ENCODE assay signal across 8 cellular contexts in genomic region chr20:33685328-33686007, GRCh38. TPM values are rescaled to one million over a fixed set of nuclear protein-coding genes. Genes with fewer than 3 reads are reported as not detected.
DNase-seq lines count a peak whose midpoint lies in the region; ATAC-seq, FAIRE-seq and TF ChIP-seq lines count a peak whose summit lies in the region.

No MANE protein-coding gene starts in this region.

- H4K20me1 ChIP-seq in GM12878 (ENCODE audit: control insufficient read depth, insufficient read depth) = no peaks in the 10 kb centered on the region

- H3K79me1 ChIP-seq in mesendoderm (ENCODE audit: low read length) = peaks cover 19% of the 10 kb centered on the region

- H3K4ac ChIP-seq in mesendoderm (ENCODE audit: low read depth, low read length) = peak overlapping the region; percentile 27

- H3K79me2 ChIP-seq in GM12878 (ENCODE audit: control insufficient read depth, insufficient read depth, low read length) (peaks cover 44% of the 10 kb centered on the region), mesendoderm (ENCODE audit: control insufficient read depth, insufficient read depth, low read length) (peaks cover 30% of the 10 kb centered on the region)

- WGBS in GM12878 (ENCODE audit: insufficient coverage, insufficient replicate concordance, low lambda C conversion rate, missing lambda C conversion rate) = under 1% methylated on average over 38 of the region's 39 CpGs
- no CpG with 5 or more reads among the region's 39 CpGs for WGBS in mesendoderm (ENCODE audit: extremely low coverage, insufficient coverage, low lambda C conversion rate)

- H2BK120ac ChIP-seq in mesendoderm (ENCODE audit: low read depth, low read length) = no peak overlapping the region

- TF ChIP-seq EP300 in GM12878 (IDR thresholded peaks at IDR 0.05; ENCODE audit: borderline replicate concordance in 1 of 2, control insufficient read depth in 1 of 2, low read depth in 2 of 2, low read length in 2 of 2) = no peak

- CTCF ChIA-PET in GM12878 (lab: Yijun Ruan, JAX) = interaction anchor here (0.7 to 5.6 kb wide), 4 partner anchors 18 to 241 kb away, joined by 3 to 38 read pairs (median 4); partner anchors contain the start of gene ACTL10

- in situ Hi-C loops in GM12878 (cut with MboI) = no loop called here
- in situ Hi-C loops in gastrocnemius medialis (cut with MboI; ENCODE audit: low sequenced_read_pairs in 4 of 4) = no loop called here

- no peak overlapping the region for H3K23ac ChIP-seq in mesendoderm (ENCODE audit: low read length)

- H3K18ac ChIP-seq in mesendoderm (ENCODE audit: low read length) = peak overlapping the region; percentile 24

- RAD21 ChIA-PET in GM12878 (lab: Charles Lee; ENCODE audit: unreplicated experiment) = interaction anchor here (0.6 to 1.4 kb wide), 5 partner anchors 17 to 97 kb away, joined by 3 to 7 read pairs (median 3); partner anchors contain the start of gene ACTL10

- peak overlapping the region; percentile 61 for H2AFZ ChIP-seq in GM12878 (ENCODE audit: control insufficient read depth, low read depth, low read length)

- SMC1A ChIA-PET in GM12878 (lab: Charles Lee; ENCODE audit: uncharacterized antibody, unreplicated experiment) = interaction anchor here (0.5 to 1.2 kb wide), 4 partner anchors 19 to 90 kb away, joined by 3 to 5 read pairs (median 3); partner anchors contain the start of genes ACTL10 and PXMP4

- H2BK15ac ChIP-seq in mesendoderm (replicated peaks; ENCODE audit: low read depth) = no peak overlapping the region

- no peak for TF ChIP-seq RAD21 in GM12878 (IDR thresholded peaks at IDR 0.05; ENCODE audit: insufficient read depth, low read depth, low read length)

- H2AK5ac ChIP-seq in mesendoderm (ENCODE audit: low read length) = no peak overlapping the region

- H3K9ac ChIP-seq in GM12878 (ENCODE audit: control insufficient read depth, insufficient read depth, low read length) = peak overlapping the region; percentile 88
- peak overlapping the region; percentile 73 for H3K9ac ChIP-seq in mesendoderm (ENCODE audit: low read length)

- H3K36me3 ChIP-seq in GM12878 (ENCODE audit: control insufficient read depth in 2 of 2, insufficient read depth in 2 of 2, low read length in 1 of 2) (no peaks in the 10 kb centered on the region), mesendoderm (ENCODE audit: control insufficient read depth, insufficient read depth, low read length) (no peaks in the 10 kb centered on the region), tibial artery (no peaks in the 10 kb centered on the region), gastrocnemius medialis (no peaks in the 10 kb centered on the region)

- TF ChIP-seq POLR2A in GM12878 (IDR thresholded peaks at IDR 0.05; ENCODE audit: low read depth, low read length) (peak; percentile 80), gastrocnemius medialis (IDR thresholded peaks at IDR 0.05) (no peak)

- peak overlapping the region; percentile 77 for H3K56ac ChIP-seq in mesendoderm (ENCODE audit: low read length)

- POLR2A ChIA-PET in GM12878 (lab: Charles Lee) = interaction anchor here (0.9 to 1.7 kb wide), 7 partner anchors 13 to 196 kb away, joined by 3 to 7 read pairs (median 5); partner anchors contain the start of genes ACTL10, CBFA2T2 and ZNF341

- no peak overlapping the region for H2BK5ac ChIP-seq in mesendoderm (ENCODE audit: low read length)

- ATAC-seq in GM19463 (IDR thresholded peaks at IDR 0.05; ENCODE audit: unreplicated experiment) = peak; percentile 34
- peak; percentile 22 for ATAC-seq in HG03521 (IDR thresholded peaks at IDR 0.05; ENCODE audit: unreplicated experiment)
- ATAC-seq in GM12878 = peak; percentile 62
- no peak for ATAC-seq in gastrocnemius medialis

- H3K4me3 ChIP-seq in GM12878 (peak overlapping the region; percentile 79), mesendoderm (ENCODE audit: low read length) (peak overlapping the region; percentile 66), tibial artery (peak overlapping the region; percentile 48), gastrocnemius medialis (peak overlapping the region in 2 of 4 donors; percentile 40 to 42)

- intact Hi-C loops in GM12878 (cut with micrococcal nuclease; ENCODE audit: unreplicated experiment) (loop anchor here (1.0 to 10.0 kb wide), 4 partner anchors 47 to 309 kb away; partner anchors contain the start of genes CHMP4B and RALY), tibial artery (cut with DNase I; ENCODE audit: low total_unique reads) (loop anchor here (10.0 kb wide), 1 partner anchor 49 kb away; the partner anchor contains the start of gene ZNF341), gastrocnemius medialis (cut with DNase I; ENCODE audit: low total_unique reads) (no loop called here)

- TF ChIP-seq CTCF in GM12878 (IDR thresholded peaks at IDR 0.05 in 2 of 3, conservative IDR thresholded peaks at IDR 0.05 in 1 of 3; ENCODE audit: control insufficient read depth in 2 of 3, extremely low read depth in 1 of 3, insufficient read depth in 1 of 3, low read depth in 3 of 3, low read length in 3 of 3) = no peak
- no peak for TF ChIP-seq CTCF in tibial artery (IDR thresholded peaks at IDR 0.05)
- TF ChIP-seq CTCF in gastrocnemius medialis (IDR thresholded peaks at IDR 0.05 in 4 of 5, conservative IDR thresholded peaks at IDR 0.05 in 1 of 5) = no peak

- no TSS peak for BruUV-seq in GM12878 (replicated peaks; lab: Mats Ljungman, UMichigan)

- no peak overlapping the region for H4K5ac ChIP-seq in mesendoderm (ENCODE audit: low read length)

- FAIRE-seq in RCC 7860 (lab: Jason Lieb, UNC) (no peak), GM12878 (lab: Jason Lieb, UNC) (peak; percentile 31)

- H3K4me1 ChIP-seq in GM12878 (ENCODE audit: control insufficient read depth, insufficient read depth, low read length) = peaks cover 37% of the 10 kb centered on the region
- H3K4me1 ChIP-seq in mesendoderm (ENCODE audit: control insufficient read depth, low read depth, low read length) = peaks cover 7% of the 10 kb centered on the region
- H3K4me1 ChIP-seq in tibial artery = peaks cover 0 to 35% (median 23%) of the 10 kb centered on the region in 4 donors
- H3K4me1 ChIP-seq in gastrocnemius medialis = peaks cover 5 to 11% of the 10 kb centered on the region in 2 donors

- DNase-seq in EL = peak; percentile 51
- peak; percentile 5 for DNase-seq in RCC 7860 (ENCODE audit: low spot score)
- peak; percentile 62 for DNase-seq in GM12878 (ENCODE audit: low read depth, low spot score)
- DNase-seq in mesendoderm = peak; percentile 64
- no peak for DNase-seq in tibial artery
- DNase-seq in gastrocnemius medialis = no peak

- H3K27me3 ChIP-seq in GM12878 (replicated peaks in 1 of 2; ENCODE audit: control insufficient read depth in 2 of 2, insufficient read depth in 2 of 2, low read length in 1 of 2) (no peaks in the 10 kb centered on the region), mesendoderm (ENCODE audit: insufficient read depth, low read length, poor library complexity) (no peaks in the 10 kb centered on the region), tibial artery (no peaks in the 10 kb centered on the region), gastrocnemius medialis (no peaks in the 10 kb centered on the region)

- peak overlapping the region; percentile 90 for H3K4me2 ChIP-seq in GM12878 (ENCODE audit: control insufficient read depth, insufficient read depth)
- peak overlapping the region; percentile 52 for H3K4me2 ChIP-seq in mesendoderm (ENCODE audit: low read length)

- H3K9me3 ChIP-seq in GM12878 (replicated peaks; ENCODE audit: control insufficient read depth, insufficient read depth, low read length) = no peaks in the 10 kb centered on the region
- no peaks in the 10 kb centered on the region for H3K9me3 ChIP-seq in tibial artery
- no peaks in the 10 kb centered on the region for H3K9me3 ChIP-seq in gastrocnemius medialis

- H3K27ac ChIP-seq in GM12878 (ENCODE audit: control insufficient read depth, insufficient read depth) (peak overlapping the region; percentile 88), mesendoderm (ENCODE audit: low read depth, low read length) (peak overlapping the region; percentile 58), tibial artery (no peak overlapping the region), gastrocnemius medialis (no peak overlapping the region)

- no peak overlapping the region for H4K8ac ChIP-seq in mesendoderm (ENCODE audit: low read depth, low read length)

RNA-seq across cellular contexts. Expression of gene E2F1, which starts 0.7 kb away (rescaled TPM):
- 8.1 and 11.3 TPM in 2 replicates for total RNA-seq in GM12878 (2013; cell fraction: nucleolus; rRNA removed)
- total RNA-seq in GM12878 (2014; rRNA removed) (31.6 and 36.7 TPM in 2 replicates), GM12878 (2014; rRNA removed; fragmentation: Illumina TruSeq; extraction: Trizol) (22.8 and 26.1 TPM in 2 replicates), GM12878 (2021) (41.5 and 43.2 TPM in 2 replicates), gastrocnemius medialis (1 to 10 TPM in 2 of 4 donors, under 1 TPM in 1, not detected in 1; 1.00 to 2.0 (median 1.4) TPM)
- 7.8 TPM for polyA plus RNA-seq in GM12878 (2011; ENCODE audit: low read depth)
- polyA plus RNA-seq in GM12878 (2011; rRNA removed) (10.0 and 17.8 TPM in 2 replicates), GM12878 (2014; fragmentation: Illumina TruSeq; extraction: Trizol) (13.0 and 21.6 TPM in 2 replicates), GM12878 (2014; fragmentation: Nextera tagmentation; extraction: Ambion mirVana) (1 to 10 TPM in 1 of 2 experiments, under 1 TPM in 1; 0.29 to 2.1 TPM), GM12878 (2014; rRNA removed) (50.2 and 55.4 TPM in 2 replicates), GM12878 (2016; fragmentation: Nextera tagmentation; extraction: Ambion mirVana) (10 to 100 TPM in 1 of 2 experiments, 1 to 10 TPM in 1; 3.2 to 16.7 TPM)
- 21.2 and 29.9 TPM in 2 replicates for polyA plus RNA-seq in GM12878 (2011; cell fraction: cytosol; rRNA removed)
- polyA plus RNA-seq in GM12878 (2011; cell fraction: nucleus; rRNA removed) = 53.2 and 72.7 TPM in 2 replicates
- 17.4 and 23.4 TPM in 2 replicates for polyA plus RNA-seq in GM12878 (2012)
- polyA minus RNA-seq in GM12878 (2011; rRNA and poly(A)+ RNA removed) = 11.0 and 14.8 TPM in 2 replicates
- 7.5 and 8.4 TPM in 2 replicates for polyA minus RNA-seq in GM12878 (2011; cell fraction: cytosol; rRNA and poly(A)+ RNA removed)
- 5.9 and 9.2 TPM in 2 replicates for polyA minus RNA-seq in GM12878 (2011; cell fraction: nucleus; rRNA and poly(A)+ RNA removed)
- polyA plus RNA-seq in mesendoderm (2013, experiment 1 of 2) = 20.7 TPM
- polyA plus RNA-seq in mesendoderm (2013, experiment 2 of 2) = 20.1 TPM

RNA-seq across cellular contexts. Expression of gene NECAB3, which starts 11.2 kb away (rescaled TPM):
- 19.3 and 24.9 TPM in 2 replicates for total RNA-seq in GM12878 (2013; cell fraction: nucleolus; rRNA removed)
- total RNA-seq in GM12878 (2014; rRNA removed) (14.3 and 15.6 TPM in 2 replicates), GM12878 (2014; rRNA removed; fragmentation: Illumina TruSeq; extraction: Trizol) (7.3 and 7.6 TPM in 2 replicates), GM12878 (2021) (13.6 and 14.2 TPM in 2 replicates), gastrocnemius medialis (100 to 1,000 TPM in 2 of 4 donors, 10 to 100 TPM in 2; 72.3 to 127 (median 107) TPM)
- 1.4 TPM for polyA plus RNA-seq in GM12878 (2011; ENCODE audit: low read depth)
- polyA plus RNA-seq in GM12878 (2011; rRNA removed) (2.1 and 3.6 TPM in 2 replicates), GM12878 (2014; fragmentation: Illumina TruSeq; extraction: Trizol) (3.4 and 4.6 TPM in 2 replicates), GM12878 (2014; fragmentation: Nextera tagmentation; extraction: Ambion mirVana) (1 to 10 TPM in 1 of 2 experiments, under 1 TPM in 1; 0.21 to 1.3 TPM), GM12878 (2014; rRNA removed) (14.5 and 17.0 TPM in 2 replicates), GM12878 (2016; fragmentation: Nextera tagmentation; extraction: Ambion mirVana) (1 to 10 TPM; 7.0 to 8.5 TPM)
- 5.9 and 8.1 TPM in 2 replicates for polyA plus RNA-seq in GM12878 (2011; cell fraction: cytosol; rRNA removed)
- 30.0 and 35.4 TPM in 2 replicates for polyA plus RNA-seq in GM12878 (2011; cell fraction: nucleus; rRNA removed)
- polyA plus RNA-seq in GM12878 (2012) = 5.9 and 6.9 TPM in 2 replicates
- 2.5 and 8.5 TPM in 2 replicates for polyA minus RNA-seq in GM12878 (2011; rRNA and poly(A)+ RNA removed)
- 3.2 and 5.5 TPM in 2 replicates for polyA minus RNA-seq in GM12878 (2011; cell fraction: cytosol; rRNA and poly(A)+ RNA removed)
- 8.0 and 9.9 TPM in 2 replicates for polyA minus RNA-seq in GM12878 (2011; cell fraction: nucleus; rRNA and poly(A)+ RNA removed)
- 9.3 TPM for polyA plus RNA-seq in mesendoderm (2013, experiment 1 of 2)
- 9.8 TPM for polyA plus RNA-seq in mesendoderm (2013, experiment 2 of 2)

RNA-seq across cellular contexts. Expression of gene ACTL10, which starts 18.7 kb away (rescaled TPM):
- total RNA-seq in GM12878 (2013; cell fraction: nucleolus; rRNA removed) = 2.4 TPM in 2 replicates
- total RNA-seq in GM12878 (2014; rRNA removed) (4.3 and 5.0 TPM in 2 replicates), GM12878 (2014; rRNA removed; fragmentation: Illumina TruSeq; extraction: Trizol) (0.28 and 0.49 TPM in 2 replicates), GM12878 (2021) (3.6 and 3.7 TPM in 2 replicates), gastrocnemius medialis (under 1 TPM in 2 of 4 donors, not detected in 2; 0.22 to 0.39 TPM)
- not detected for polyA plus RNA-seq in GM12878 (2011; ENCODE audit: low read depth)
- polyA plus RNA-seq in GM12878 (2011; rRNA removed) (0.04 and 0.12 TPM in 2 replicates), GM12878 (2014; fragmentation: Illumina TruSeq; extraction: Trizol) (0.21 TPM in 1 of 2 replicates, not detected in the other), GM12878 (2014; fragmentation: Nextera tagmentation; extraction: Ambion mirVana) (under 1 TPM; 0.16 to 0.46 TPM), GM12878 (2014; rRNA removed) (1.3 and 2.4 TPM in 2 replicates), GM12878 (2016; fragmentation: Nextera tagmentation; extraction: Ambion mirVana) (1 to 10 TPM; 3.6 to 4.7 TPM)
- polyA plus RNA-seq in GM12878 (2011; cell fraction: cytosol; rRNA removed) = 0.19 and 0.22 TPM in 2 replicates
- polyA plus RNA-seq in GM12878 (2011; cell fraction: nucleus; rRNA removed) = 0.61 and 1.0 TPM in 2 replicates
- polyA plus RNA-seq in GM12878 (2012) = 0.90 and 1.2 TPM in 2 replicates
- 0.22 and 0.62 TPM in 2 replicates for polyA minus RNA-seq in GM12878 (2011; rRNA and poly(A)+ RNA removed)
- 0.53 and 0.83 TPM in 2 replicates for polyA minus RNA-seq in GM12878 (2011; cell fraction: cytosol; rRNA and poly(A)+ RNA removed)
- 2.9 and 5.5 TPM in 2 replicates for polyA minus RNA-seq in GM12878 (2011; cell fraction: nucleus; rRNA and poly(A)+ RNA removed)
- 0.07 TPM for polyA plus RNA-seq in mesendoderm (2013, experiment 1 of 2)
- 0.06 TPM for polyA plus RNA-seq in mesendoderm (2013, experiment 2 of 2)

RNA-seq across cellular contexts. Expression of gene C20orf144, which starts 23.3 kb away (rescaled TPM):
- 0.38 and 0.54 TPM in 2 replicates for total RNA-seq in GM12878 (2013; cell fraction: nucleolus; rRNA removed)
- total RNA-seq in GM12878 (2014; rRNA removed) (0.27 TPM in 1 of 2 replicates, not detected in the other), GM12878 (2014; rRNA removed; fragmentation: Illumina TruSeq; extraction: Trizol) (0.05 and 0.13 TPM in 2 replicates), GM12878 (2021) (0.11 and 0.23 TPM in 2 replicates), gastrocnemius medialis (not detected)
- polyA plus RNA-seq in GM12878 (2011; ENCODE audit: low read depth) = not detected
- polyA plus RNA-seq in GM12878 (2011; rRNA removed) (0.07 and 0.12 TPM in 2 replicates), GM12878 (2014; fragmentation: Illumina TruSeq; extraction: Trizol) (0.17 and 0.24 TPM in 2 replicates), GM12878 (2014; fragmentation: Nextera tagmentation; extraction: Ambion mirVana) (under 1 TPM in 1 of 2 experiments, not detected in 1; 0.04 TPM), GM12878 (2014; rRNA removed) (0.27 and 0.61 TPM in 2 replicates), GM12878 (2016; fragmentation: Nextera tagmentation; extraction: Ambion mirVana) (under 1 TPM; 0.32 to 0.62 TPM)
- 0.10 and 0.22 TPM in 2 replicates for polyA plus RNA-seq in GM12878 (2011; cell fraction: cytosol; rRNA removed)
- polyA plus RNA-seq in GM12878 (2011; cell fraction: nucleus; rRNA removed) = 0.25 and 0.38 TPM in 2 replicates
- polyA plus RNA-seq in GM12878 (2012) = 0.13 and 0.15 TPM in 2 replicates
- polyA minus RNA-seq in GM12878 (2011; rRNA and poly(A)+ RNA removed) = 1.0 and 1.1 TPM in 2 replicates
- polyA minus RNA-seq in GM12878 (2011; cell fraction: cytosol; rRNA and poly(A)+ RNA removed) = 0.53 TPM in 1 of 2 replicates, not detected in the other
- 1.1 and 1.3 TPM in 2 replicates for polyA minus RNA-seq in GM12878 (2011; cell fraction: nucleus; rRNA and poly(A)+ RNA removed)
- 0.14 TPM for polyA plus RNA-seq in mesendoderm (2013, experiment 1 of 2)
- 0.13 TPM for polyA plus RNA-seq in mesendoderm (2013, experiment 2 of 2)

RNA-seq across cellular contexts. Expression of gene PXMP4, which starts 34.6 kb away (rescaled TPM):
- 5.6 and 7.9 TPM in 2 replicates for total RNA-seq in GM12878 (2013; cell fraction: nucleolus; rRNA removed)
- total RNA-seq in GM12878 (2014; rRNA removed) (7.5 and 9.7 TPM in 2 replicates), GM12878 (2014; rRNA removed; fragmentation: Illumina TruSeq; extraction: Trizol) (2.1 and 3.6 TPM in 2 replicates), GM12878 (2021) (7.6 and 8.9 TPM in 2 replicates), gastrocnemius medialis (1 to 10 TPM; 3.2 to 7.3 (median 5.3) TPM)
- 3.6 TPM for polyA plus RNA-seq in GM12878 (2011; ENCODE audit: low read depth)
- polyA plus RNA-seq in GM12878 (2011; rRNA removed) (2.7 and 4.9 TPM in 2 replicates), GM12878 (2014; fragmentation: Illumina TruSeq; extraction: Trizol) (1.3 and 5.4 TPM in 2 replicates), GM12878 (2014; fragmentation: Nextera tagmentation; extraction: Ambion mirVana) (10 to 100 TPM; 12.2 to 19.2 TPM), GM12878 (2014; rRNA removed) (4.8 and 5.7 TPM in 2 replicates), GM12878 (2016; fragmentation: Nextera tagmentation; extraction: Ambion mirVana) (10 to 100 TPM; 14.2 to 15.7 TPM)
- 7.3 and 7.6 TPM in 2 replicates for polyA plus RNA-seq in GM12878 (2011; cell fraction: cytosol; rRNA removed)
- polyA plus RNA-seq in GM12878 (2011; cell fraction: nucleus; rRNA removed) = 5.1 and 5.8 TPM in 2 replicates
- polyA plus RNA-seq in GM12878 (2012) = 6.0 and 6.6 TPM in 2 replicates
- 2.8 and 5.6 TPM in 2 replicates for polyA minus RNA-seq in GM12878 (2011; rRNA and poly(A)+ RNA removed)
- polyA minus RNA-seq in GM12878 (2011; cell fraction: cytosol; rRNA and poly(A)+ RNA removed) = 4.7 and 6.7 TPM in 2 replicates
- 1.8 and 1.9 TPM in 2 replicates for polyA minus RNA-seq in GM12878 (2011; cell fraction: nucleus; rRNA and poly(A)+ RNA removed)
- 2.2 TPM for polyA plus RNA-seq in mesendoderm (2013, experiment 1 of 2)
- polyA plus RNA-seq in mesendoderm (2013, experiment 2 of 2) = 1.8 TPM

Comparison
In these comparisons a context has a peak if more than half of its experiments do, and no peak if none do; other contexts are left out.
1. DNase-seq: peak in EL (single experiment), RCC 7860 (single experiment), GM12878 (single experiment) and mesendoderm (single experiment); none in tibial artery (0 of 2) and gastrocnemius medialis (0 of 2).
2. ATAC-seq: peak in GM19463 (single experiment), HG03521 (single experiment) and GM12878 (single experiment); none in gastrocnemius medialis (0 of 2).
3. H3K27ac ChIP-seq: peak in GM12878 (single experiment) and mesendoderm (single experiment); none in tibial artery (0 of 2) and gastrocnemius medialis (0 of 4).